21 cellular contexts compared by ENCODE assay signal in genomic region chr7:47882635-47883034, GRCh38.
"Had no signal": no experiment of that assay in that cellular context is flagged by ENCODE, and none has a peak within 500 bp of the region (broad histone marks: within the 10 kb centered on the region; RNA-seq: fewer than 3 reads in every experiment).

No MANE protein-coding gene starts in this region.

- H3K36me3 Mint-ChIP-seq: mesothelial cell of epicardium, type B pancreatic cell had no signal

- H3K27me3 ChIP-seq: colonic mucosa, left lung, sigmoid colon, stomach, uterus had no signal

- H3K27ac ChIP-seq: colonic mucosa, foreskin keratinocyte, left lung, psoas muscle, sigmoid colon, skin epidermis, stomach, uterus had no signal

- H3K4me3 Mint-ChIP-seq: immature natural killer cell, mesothelial cell of epicardium, naive B cell, nephron, type B pancreatic cell had no signal

- H3K27me3 Mint-ChIP-seq: naive B cell had no signal

- H3K4me3 ChIP-seq: colonic mucosa, left lung, psoas muscle, sigmoid colon, skin epidermis, stomach, uterus had no signal

- H3K9me3 Mint-ChIP-seq: mesothelial cell of epicardium, naive B cell, nephron, type B pancreatic cell had no signal

- H3K4me1 Mint-ChIP-seq: immature natural killer cell, naive B cell had no signal

- H3K36me3 ChIP-seq: colonic mucosa, left lung, sigmoid colon, stomach, uterus had no signal

- H3K27ac Mint-ChIP-seq: immature natural killer cell, mesothelial cell of epicardium, naive B cell, nephron, type B pancreatic cell had no signal

- DNase-seq: colonic mucosa; dermis blood vessel endothelial cell; foreskin keratinocyte; immature natural killer cell; left lung; mammary epithelial cell; naive B cell; occipital lobe; psoas muscle; retina; sigmoid colon; stimulated activated CD4-positive, alpha-beta T cell treated with anti-CD3 and anti-CD28 coated beads, Interleukin-2, amount 100 ng/mL, for 24 hours; stimulated activated CD4-positive, alpha-beta T cell treated with anti-CD3 and anti-CD28 coated beads, Interleukin-4, amount 100 ng/mL, for 4 hours; stimulated activated naive CD4-positive, alpha-beta T cell; stomach; substantia nigra; uterus had no signal

- ATAC-seq: foreskin keratinocyte, left lung, psoas muscle had no signal

- H3K9me3 ChIP-seq: colonic mucosa, left lung, psoas muscle, sigmoid colon, stomach, uterus had no signal

- H3K4me1 ChIP-seq: colonic mucosa, foreskin keratinocyte, left lung, sigmoid colon, stomach, uterus had no signal
